In the genomic region with DNA sequence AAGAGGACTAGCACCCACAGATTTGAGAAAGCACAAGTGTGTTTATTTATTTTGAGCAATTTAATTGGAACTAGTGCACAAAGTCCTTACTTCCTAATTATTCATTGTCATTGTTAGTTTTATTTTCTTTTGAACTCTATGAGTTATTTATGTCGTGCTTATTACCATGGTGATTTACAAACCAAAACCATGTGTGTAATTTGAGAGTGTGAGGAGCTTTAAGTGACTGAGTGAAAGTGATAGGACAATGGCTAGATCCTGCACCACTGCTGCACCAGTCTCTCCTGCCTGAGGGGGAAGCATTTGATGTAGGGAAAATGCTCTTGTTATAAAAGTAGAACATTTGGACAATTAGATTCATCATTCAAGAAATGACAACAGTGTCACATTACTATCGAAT, we compare ENCODE assay signal across 11 cellular contexts.
DNase-seq lines count a peak whose midpoint lies in the region; ATAC-seq and TF ChIP-seq lines count a peak whose summit lies in the region.
"Had no signal": no experiment of that assay in that cellular context is flagged by ENCODE, and none has a peak within 500 bp of the region (broad histone marks: within the 10 kb centered on the region; RNA-seq: fewer than 3 reads in every experiment).

No MANE protein-coding gene starts in this region.

- TF ChIP-seq CTCF in cardiac fibroblast (IDR thresholded peaks at IDR 0.05; ENCODE audit: low read depth, low read length), result no peak

- peaks cover 2 to 4% of the 10 kb centered on the region in 2 donors for H3K36me3 Mint-ChIP-seq in activated T-cell treated with anti-CD3 and anti-CD28 coated beads, Interleukin-2, amount 50 U/mL, for 72 hours (ENCODE audit: insufficient read depth in 2 of 2)
- H3K36me3 Mint-ChIP-seq in activated T-cell treated with anti-CD3 and anti-CD28 coated beads, Interleukin-2, amount 50 U/mL, for 4 hours (ENCODE audit: insufficient read depth), result peaks cover 7% of the 10 kb centered on the region

- H3K27me3 ChIP-seq in neuron (ENCODE audit: insufficient read depth, low read length), result no peaks in the 10 kb centered on the region
- H3K27me3 ChIP-seq: BLaER1 had no signal

- H3K36me3 ChIP-seq in neuron (ENCODE audit: insufficient read depth, low read length), result no peaks in the 10 kb centered on the region
- H3K36me3 ChIP-seq: BLaER1 had no signal

- H3K4me1 Mint-ChIP-seq in activated T-cell treated with anti-CD3 and anti-CD28 coated beads, Interleukin-2, amount 50 U/mL, for 72 hours (ENCODE audit: low read depth), result no peaks in the 10 kb centered on the region
- H3K4me1 Mint-ChIP-seq in activated T-cell treated with anti-CD3 and anti-CD28 coated beads, Interleukin-2, amount 50 U/mL, for 4 hours (ENCODE audit: low read depth), result peaks cover 13% of the 10 kb centered on the region

- H3K4me3 ChIP-seq in cardiac fibroblast (replicated peaks in 1 of 2; ENCODE audit: low read depth in 2 of 2, low read length in 2 of 2), result no peak overlapping the region
- H3K4me3 ChIP-seq in neuron (ENCODE audit: low read length), result no peak overlapping the region
- H3K4me3 ChIP-seq: BLaER1 had no signal

- H3K9me3 ChIP-seq in neuron (ENCODE audit: low read length), result no peaks in the 10 kb centered on the region
- H3K9me3 ChIP-seq: BLaER1 had no signal

- H3K27ac Mint-ChIP-seq in activated T-cell treated with anti-CD3 and anti-CD28 coated beads, Interleukin-2, amount 50 U/mL, for 72 hours, result no peak overlapping the region

- peaks cover 13% of the 10 kb centered on the region for H3K4me1 ChIP-seq in neuron (ENCODE audit: insufficient read depth, low read length)
- H3K4me1 ChIP-seq: BLaER1 had no signal

- H3K9me3 Mint-ChIP-seq in activated T-cell treated with anti-CD3 and anti-CD28 coated beads, Interleukin-2, amount 50 U/mL, for 72 hours, result peaks cover 2 to 6% of the 10 kb centered on the region in 2 donors
- peaks cover 4% of the 10 kb centered on the region for H3K9me3 Mint-ChIP-seq in activated T-cell treated with anti-CD3 and anti-CD28 coated beads, Interleukin-2, amount 50 U/mL, for 4 hours

- H3K27me3 Mint-ChIP-seq in activated T-cell treated with anti-CD3 and anti-CD28 coated beads, Interleukin-2, amount 50 U/mL, for 72 hours (ENCODE audit: low read depth), result no peaks in the 10 kb centered on the region
- H3K27me3 Mint-ChIP-seq in activated T-cell treated with anti-CD3 and anti-CD28 coated beads, Interleukin-2, amount 50 U/mL, for 4 hours (ENCODE audit: low read depth), result no peaks in the 10 kb centered on the region

- H3K4me3 Mint-ChIP-seq in activated T-cell treated with anti-CD3 and anti-CD28 coated beads, Interleukin-2, amount 50 U/mL, for 72 hours, result peak overlapping the region in 1 of 2 donors; percentile 33
- no peak overlapping the region for H3K4me3 Mint-ChIP-seq in activated T-cell treated with anti-CD3 and anti-CD28 coated beads, Interleukin-2, amount 50 U/mL, for 4 hours

- DNase-seq in activated T-cell treated with anti-CD3 and anti-CD28 coated beads, Interleukin-2, amount 50 U/mL, for 72 hours, result no peak
- DNase-seq in activated T-cell treated with anti-CD3 and anti-CD28 coated beads, Interleukin-2, amount 50 U/mL, for 4 hours, result no peak
- DNase-seq in NCI-H1436 (lab: John Stamatoyannopoulos, UW), result peak; percentile 73
- DNase-seq in cardiac fibroblast (ENCODE audit: low read depth in 2 of 2), result peak; percentile 11 to 23
- no peak for DNase-seq in cerebellar nuclear complex (lab: John Stamatoyannopoulos, UW)
- no peak for DNase-seq in HuH-7 (ENCODE audit: low spot score)
- DNase-seq: activated CD4-positive, CD25-positive, alpha-beta regulatory T cell; occipital lobe had no signal

- peak; percentile 44 to 52 for ATAC-seq in activated T-cell treated with anti-CD3 and anti-CD28 coated beads, Interleukin-2, amount 50 U/mL, for 72 hours (replicated peaks in 1 of 2)
- ATAC-seq in activated T-cell treated with anti-CD3 and anti-CD28 coated beads, Interleukin-2, amount 50 U/mL, for 4 hours, result no peak
- no peak for ATAC-seq in GM19328 (IDR thresholded peaks at IDR 0.05; ENCODE audit: unreplicated experiment)

- peak overlapping the region; percentile 57 for H2AFZ ChIP-seq in neuron (ENCODE audit: low read depth, low read length)

Comparison
In these comparisons a context has a peak if more than half of its experiments do, and no peak if none do; other contexts are left out.
1. ATAC-seq: peak in activated T-cell treated with anti-CD3 and anti-CD28 coated beads, Interleukin-2, amount 50 U/mL, for 72 hours (2 of 2); none in activated T-cell treated with anti-CD3 and anti-CD28 coated beads, Interleukin-2, amount 50 U/mL, for 4 hours (0 of 2) and GM19328 (single experiment).
2. DNase-seq: peak in NCI-H1436 (single experiment) and cardiac fibroblast (2 of 2); none in activated T-cell treated with anti-CD3 and anti-CD28 coated beads, Interleukin-2, amount 50 U/mL, for 72 hours (0 of 2), activated T-cell treated with anti-CD3 and anti-CD28 coated beads, Interleukin-2, amount 50 U/mL, for 4 hours (single experiment), cerebellar nuclear complex (0 of 2) and HuH-7 (single experiment).